Comparison of ENCODE assay signal across 16 cellular contexts in the genomic region with DNA sequence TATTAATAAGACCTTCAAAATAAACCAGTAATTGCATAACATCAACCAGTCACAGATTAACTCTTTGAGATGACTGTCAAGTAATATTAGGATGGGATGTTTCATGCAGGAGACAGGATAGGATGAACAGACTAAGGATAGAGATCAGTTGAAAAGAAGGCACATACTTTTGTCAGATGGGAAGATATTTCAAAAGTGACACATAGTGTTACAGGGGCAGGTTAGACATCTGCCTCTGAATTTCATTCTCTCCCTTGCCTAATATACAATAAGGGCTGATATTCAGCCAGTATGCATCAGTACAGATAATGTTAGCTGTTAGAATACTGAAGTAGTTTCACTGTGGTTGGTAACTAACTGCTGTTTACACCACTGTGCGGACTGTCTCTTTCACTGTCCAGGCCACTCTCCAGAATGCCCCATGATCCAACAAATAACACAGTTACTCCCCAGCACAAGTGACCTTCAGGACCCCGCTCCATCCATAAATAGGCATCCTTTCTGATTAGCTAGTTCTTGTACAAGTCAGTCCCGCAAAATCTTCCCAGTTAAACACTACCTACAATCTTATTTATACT. TPM values are rescaled to one million over a fixed set of nuclear protein-coding genes. Genes with fewer than 3 reads are reported as not detected.
DNase-seq lines count a peak whose midpoint lies in the region; ATAC-seq lines count a peak whose summit lies in the region.
"Had no signal": no experiment of that assay in that cellular context is flagged by ENCODE, and none has a peak within 500 bp of the region (broad histone marks: within the 10 kb centered on the region; RNA-seq: fewer than 3 reads in every experiment).

No MANE protein-coding gene starts in this region.

- H3K36me3 ChIP-seq in stomach smooth muscle (ENCODE audit: control insufficient read depth in 2 of 2, insufficient read depth in 2 of 2, low read length in 2 of 2): no peaks in the 10 kb centered on the region

- no peak overlapping the region for H3K9ac ChIP-seq in stomach smooth muscle (ENCODE audit: low read length in 2 of 2)

- H3K9me3 ChIP-seq in stomach smooth muscle (ENCODE audit: control insufficient read depth in 2 of 2, low read length in 2 of 2): peaks cover 0 to 2% of the 10 kb centered on the region in 2 donors

- no peak overlapping the region for H3K4me3 Mint-ChIP-seq in activated naive CD8-positive, alpha-beta T cell
- H3K4me3 Mint-ChIP-seq in activated naive CD8-positive, alpha-beta T cell treated with anti-CD3 and anti-CD28 coated beads for 36 hours: no peak overlapping the region
- no peak overlapping the region for H3K4me3 Mint-ChIP-seq in naive thymus-derived CD8-positive, alpha-beta T cell

- no peaks in the 10 kb centered on the region for H3K27me3 Mint-ChIP-seq in activated naive CD8-positive, alpha-beta T cell
- no peaks in the 10 kb centered on the region for H3K27me3 Mint-ChIP-seq in activated naive CD8-positive, alpha-beta T cell treated with anti-CD3 and anti-CD28 coated beads for 36 hours
- H3K27me3 Mint-ChIP-seq in naive thymus-derived CD8-positive, alpha-beta T cell: no peaks in the 10 kb centered on the region

- peaks cover 47% of the 10 kb centered on the region for H3K4me1 Mint-ChIP-seq in activated naive CD8-positive, alpha-beta T cell (ENCODE audit: low read depth)
- H3K4me1 Mint-ChIP-seq in activated naive CD8-positive, alpha-beta T cell treated with anti-CD3 and anti-CD28 coated beads for 36 hours: peaks cover 18% of the 10 kb centered on the region
- peaks cover 15 to 51% (median 43%) of the 10 kb centered on the region in 4 donors for H3K4me1 Mint-ChIP-seq in naive thymus-derived CD8-positive, alpha-beta T cell

- DNase-seq in activated naive CD8-positive, alpha-beta T cell treated with anti-CD3 and anti-CD28 coated beads for 36 hours: no peak
- DNase-seq in Right ventricle myocardium superior: no peak
- no peak for DNase-seq in naive thymus-derived CD8-positive, alpha-beta T cell
- no peak for DNase-seq in kidney tubule cell (ENCODE audit: low spot score)
- DNase-seq: C1 segment of cervical spinal cord, COR-L47, DMS79 treated with DMSO at 0.1 percent for 48 hours, NCI-H1436 treated with DMSO at 0.1 percent for 48 hours, NCI-H446 had no signal

- POLR2A ChIA-PET in naive thymus-derived CD8-positive, alpha-beta T cell (lab: Charles Lee): interaction anchor here (1.1 kb wide), 1 partner anchor 32 kb away, joined by 3 read pairs; no protein-coding TSS in a partner anchor

- intact Hi-C loops in Right ventricle myocardium superior (cut with DNase I): no loop called here

- peak overlapping the region; percentile 2 for H3K27ac ChIP-seq in stomach smooth muscle (ENCODE audit: low read length)
- H3K27ac ChIP-seq: RWPE1 had no signal

- no peaks in the 10 kb centered on the region for H3K27me3 ChIP-seq in stomach smooth muscle (ENCODE audit: control insufficient read depth in 1 of 2, insufficient read depth in 2 of 2, low read length in 2 of 2)

- H3K27ac Mint-ChIP-seq in activated naive CD8-positive, alpha-beta T cell: peak overlapping the region; percentile 2
- H3K27ac Mint-ChIP-seq in activated naive CD8-positive, alpha-beta T cell treated with anti-CD3 and anti-CD28 coated beads for 36 hours: no peak overlapping the region
- peak overlapping the region in 8 of 10 donors; percentile 6 to 82 (median 22) for H3K27ac Mint-ChIP-seq in naive thymus-derived CD8-positive, alpha-beta T cell

- H3K36me3 Mint-ChIP-seq in activated naive CD8-positive, alpha-beta T cell: peaks cover 16% of the 10 kb centered on the region
- H3K36me3 Mint-ChIP-seq in activated naive CD8-positive, alpha-beta T cell treated with anti-CD3 and anti-CD28 coated beads for 36 hours: peaks cover 34% of the 10 kb centered on the region
- peaks cover 4 to 50% (median 24%) of the 10 kb centered on the region in 3 donors for H3K36me3 Mint-ChIP-seq in naive thymus-derived CD8-positive, alpha-beta T cell

- no peaks in the 10 kb centered on the region for H3K9me3 Mint-ChIP-seq in activated naive CD8-positive, alpha-beta T cell (ENCODE audit: low read depth)
- peaks cover 4% of the 10 kb centered on the region for H3K9me3 Mint-ChIP-seq in activated naive CD8-positive, alpha-beta T cell treated with anti-CD3 and anti-CD28 coated beads for 36 hours
- peaks cover 0 to 3% (median 0%) of the 10 kb centered on the region in 9 donors for H3K9me3 Mint-ChIP-seq in naive thymus-derived CD8-positive, alpha-beta T cell

- ATAC-seq in Right ventricle myocardium superior (ENCODE audit: poor library complexity) (peak; percentile 51), GM21529 (IDR thresholded peaks at IDR 0.05; ENCODE audit: unreplicated experiment) (no peak), GM21360 (IDR thresholded peaks at IDR 0.05; ENCODE audit: unreplicated experiment) (no peak)
- ATAC-seq in naive thymus-derived CD8-positive, alpha-beta T cell: no peak
- ATAC-seq: K562 had no signal

- peaks cover 6% of the 10 kb centered on the region for H3K4me1 ChIP-seq in stomach smooth muscle (ENCODE audit: control insufficient read depth, insufficient read depth, low read length)

- H3K4me3 ChIP-seq in stomach smooth muscle (ENCODE audit: low read length in 2 of 2): peak overlapping the region in 1 of 2 donors; percentile 16
- H3K4me3 ChIP-seq: K562 had no signal

RNA-seq across cellular contexts. Expression of a gene that starts 22.1 kb away (rescaled TPM):
- total RNA-seq in activated naive CD8-positive, alpha-beta T cell treated with anti-CD3 and anti-CD28 coated beads for 36 hours: not detected
- total RNA-seq in Right ventricle myocardium superior: 2,342 TPM
- total RNA-seq in naive thymus-derived CD8-positive, alpha-beta T cell: not detected
- under 1 TPM; 0.09 to 0.27 (median 0.15) TPM for polyA plus RNA-seq in naive thymus-derived CD8-positive, alpha-beta T cell
- total RNA-seq: H1, K562 had no signal
- polyA plus RNA-seq: H1 had no signal

Comparison
In these comparisons a context has a peak if more than half of its experiments do, and no peak if none do; other contexts are left out.
1. RNA of a gene that starts 22.1 kb away (total RNA-seq): 2,342 TPM in Right ventricle myocardium superior (single experiment); not detected in activated naive CD8-positive, alpha-beta T cell treated with anti-CD3 and anti-CD28 coated beads for 36 hours and not detected in naive thymus-derived CD8-positive, alpha-beta T cell; every median in the first group is over 1,000 times any median in the second.